13 cellular contexts compared by ENCODE assay signal in the genomic region with DNA sequence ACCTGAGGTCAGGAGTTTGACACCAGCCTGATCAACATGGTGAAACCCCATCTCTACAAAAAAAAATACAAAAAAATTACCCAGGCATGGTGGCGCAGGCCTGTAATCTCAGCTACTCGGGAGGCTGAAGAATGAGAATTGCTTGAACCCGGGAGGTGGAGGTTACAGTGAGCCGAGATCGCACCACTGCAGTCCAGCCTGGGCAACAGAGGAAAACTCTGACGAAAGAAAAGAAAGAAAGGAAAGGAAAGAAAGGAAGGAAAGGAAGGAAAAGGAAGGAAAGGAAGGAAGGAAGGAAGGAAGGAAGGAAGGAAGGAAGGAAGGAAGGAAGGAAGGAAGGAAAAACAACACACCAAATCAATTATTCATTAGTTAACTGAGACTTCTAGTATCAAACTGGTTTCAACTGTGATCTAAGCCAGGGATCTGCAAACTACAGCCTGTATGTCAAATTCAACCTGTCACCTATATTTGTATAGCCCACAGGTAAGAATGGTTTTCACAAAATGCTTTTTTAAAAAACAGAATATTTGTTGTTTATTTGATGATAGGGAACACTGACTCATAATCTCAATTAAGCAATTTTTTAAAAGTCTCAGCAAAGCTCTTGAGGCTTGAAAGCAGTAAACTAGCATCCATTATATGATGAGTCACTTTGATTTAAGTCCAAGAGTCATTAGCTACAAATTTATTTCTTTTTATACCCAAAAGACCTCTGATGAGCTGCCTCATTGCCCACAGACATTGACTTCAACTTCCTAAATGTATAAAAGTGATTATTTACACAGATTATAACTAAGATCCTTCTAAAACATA.
A peak's percentile ranks its signal among the peaks of the same experiment; 100 is the strongest.
DNase-seq lines count a peak whose midpoint lies in the region; ATAC-seq and TF ChIP-seq lines count a peak whose summit lies in the region.
"Had no signal": no experiment of that assay in that cellular context is flagged by ENCODE, and none has a peak within 500 bp of the region (broad histone marks: within the 10 kb centered on the region; RNA-seq: fewer than 3 reads in every experiment).

No MANE protein-coding gene starts in this region.

- no peak overlapping the region for H3K9ac ChIP-seq in SU-DHL-6 (ENCODE audit: low read length)

- intact Hi-C loops in A673 (cut with micrococcal nuclease; ENCODE audit: unreplicated experiment) = loop anchor here (2.0 to 10.0 kb wide), 6 partner anchors 19 to 1103 kb away; no protein-coding TSS in a partner anchor

- H3K27me3 ChIP-seq in A673 (replicated peaks; ENCODE audit: insufficient read depth, low read depth, low read length, poor library complexity) = no peaks in the 10 kb centered on the region
- H3K27me3 ChIP-seq in SU-DHL-6 (ENCODE audit: low read length) = no peaks in the 10 kb centered on the region

- TF ChIP-seq CTCF in A673 (conservative IDR thresholded peaks at IDR 0.05; ENCODE audit: low read depth, low read length) = no peak
- TF ChIP-seq CTCF in SU-DHL-6 (IDR thresholded peaks at IDR 0.05; ENCODE audit: insufficient read depth, low read length, poor library complexity, severe bottlenecking) = no peak

- H3K27ac ChIP-seq in A673 (ENCODE audit: low read depth, low read length, poor library complexity, severe bottlenecking) (peak overlapping the region; percentile 96), SU-DHL-6 (ENCODE audit: low read depth, low read length) (peak overlapping the region; percentile 14; the same call in 1 of the 2 replicates)

- ATAC-seq in GM18498 (IDR thresholded peaks at IDR 0.05; ENCODE audit: unreplicated experiment) = no peak

- H3K4me1 ChIP-seq in A673 (ENCODE audit: insufficient read depth, low read length, poor library complexity, severe bottlenecking) = peaks cover 80% of the 10 kb centered on the region

- H4K20me1 ChIP-seq in SU-DHL-6 (ENCODE audit: low read depth, low read length) = peaks cover 21% of the 10 kb centered on the region; the same call in 1 of the 2 replicates

- POLR2A ChIA-PET in A673 (lab: Charles Lee; ENCODE audit: low non-redundant PET) = interaction anchor here (0.5 to 0.7 kb wide), 5 partner anchors 45 to 1248 kb away, joined by 3 to 6 read pairs (median 5); no protein-coding TSS in a partner anchor

- CTCF ChIA-PET in A673 (lab: Charles Lee) = interaction anchor here (0.5 to 2.0 kb wide), 3 partner anchors 18 to 382 kb away, joined by 4 to 7 read pairs (median 6); no protein-coding TSS in a partner anchor

- no peak overlapping the region for H2AFZ ChIP-seq in SU-DHL-6 (ENCODE audit: low read depth, low read length, severe bottlenecking)

- H3K4me3 ChIP-seq in A673 (ENCODE audit: low read depth, low read length, poor library complexity, severe bottlenecking) = no peak overlapping the region
- no peak overlapping the region for H3K4me3 ChIP-seq in SU-DHL-6 (ENCODE audit: insufficient read depth, low read length, poor library complexity, severe bottlenecking)

- no peaks in the 10 kb centered on the region for H3K9me2 ChIP-seq in SU-DHL-6 (replicated peaks; ENCODE audit: insufficient read depth, low read length)

- H3K79me2 ChIP-seq in SU-DHL-6 (ENCODE audit: insufficient read depth, low read length) = peaks cover 100% of the 10 kb centered on the region

- H3K4me2 ChIP-seq in SU-DHL-6 (ENCODE audit: low read depth, low read length, poor library complexity, severe bottlenecking) = no peak overlapping the region

- DNase-seq in A673 (ENCODE audit: low spot score) (peak; percentile 94), COLO829 (ENCODE audit: low spot score) (peak; percentile 59), fibroblast of peridontal ligament (ENCODE audit: extremely low read depth) (peak; percentile 65), NCI-H1417 (lab: John Stamatoyannopoulos, UW) (no peak), NCI-H187 (lab: John Stamatoyannopoulos, UW) (no peak), activated gamma-delta T cell (lab: John Stamatoyannopoulos, UW) (no peak)
- DNase-seq: DMS153, endodermal cell, naive B cell, NCI-H226, SHP77 had no signal

- H3K9me3 ChIP-seq in A673 (ENCODE audit: low read depth, low read length, poor library complexity, severe bottlenecking) (no peaks in the 10 kb centered on the region), SU-DHL-6 (ENCODE audit: insufficient read depth, low read length) (no peaks in the 10 kb centered on the region)

- peaks cover 41% of the 10 kb centered on the region for H3F3A ChIP-seq in SU-DHL-6 (ENCODE audit: insufficient read depth)

- peaks cover 6% of the 10 kb centered on the region for H3K36me3 ChIP-seq in A673 (ENCODE audit: insufficient read depth, low read length, poor library complexity, severe bottlenecking)
- peaks cover 20% of the 10 kb centered on the region for H3K36me3 ChIP-seq in SU-DHL-6 (ENCODE audit: low read length)

- no TSS peak for BruUV-seq in A673 (replicated peaks; lab: Mats Ljungman, UMichigan)

Comparison
In these comparisons a context has a peak if more than half of its experiments do, and no peak if none do; other contexts are left out.
1. DNase-seq: peak in A673 (single experiment), COLO829 (single experiment) and fibroblast of peridontal ligament (single experiment); none in NCI-H1417 (0 of 3), NCI-H187 (0 of 2) and activated gamma-delta T cell (single experiment).